Comparison of ENCODE assay signal across 1 cellular context in genomic region chr6:42113929-42114636, GRCh38.
TF ChIP-seq lines count a peak whose summit lies in the region.

No MANE protein-coding gene starts in this region.

TF ChIP-seq in K562, 482 proteins besides CTCF, POLR2A, EP300 and RAD21 (continued from another document):
- no peak for TF ChIP-seq HNRNPL (IDR thresholded peaks at IDR 0.05; ENCODE audit: low read depth, low read length)
- no peak for TF ChIP-seq ZNF592 (IDR thresholded peaks at IDR 0.05)
